ENCODE assay signal across 11 cellular contexts in genomic region chr2:98759827-98760625, GRCh38. TPM values are rescaled to one million over a fixed set of nuclear protein-coding genes. Genes with fewer than 3 reads are reported as not detected.
DNase-seq lines count a peak whose midpoint lies in the region; ATAC-seq, FAIRE-seq and TF ChIP-seq lines count a peak whose summit lies in the region.
"Had no signal": no experiment of that assay in that cellular context is flagged by ENCODE, and none has a peak within 500 bp of the region (broad histone marks: within the 10 kb centered on the region; RNA-seq: fewer than 3 reads in every experiment).

No MANE protein-coding gene starts in this region.

- peak overlapping the region; percentile 63 to 99 (median 84) for H3K27ac Mint-ChIP-seq in CD8-positive, alpha-beta memory T cell
- H3K27ac Mint-ChIP-seq in activated CD8-positive, alpha-beta T cell treated with anti-CD3 and anti-CD28 coated beads for 36 hours = peak overlapping the region; percentile 61
- H3K27ac Mint-ChIP-seq in naive thymus-derived CD4-positive, alpha-beta T cell = peak overlapping the region; percentile 76 to 100 (median 97)

- no peak for TF ChIP-seq POLR2A in H54 (IDR thresholded peaks at IDR 0.05; ENCODE audit: low read depth, low read length)

- FAIRE-seq in H54 (lab: Jason Lieb, UNC) = no peak

- intact Hi-C loops in activated CD8-positive, alpha-beta T cell treated with anti-CD3 and anti-CD28 coated beads for 36 hours (cut with micrococcal nuclease) = no loop called here
- intact Hi-C loops in naive thymus-derived CD4-positive, alpha-beta T cell (cut with micrococcal nuclease) = loop anchor here in 1 of 2 donors (10.0 kb wide), 1 partner anchor 395 kb away; the partner anchor contains the start of genes LIPT1 and TSGA10

- H3K9me3 Mint-ChIP-seq in CD8-positive, alpha-beta memory T cell = no peaks in the 10 kb centered on the region
- H3K9me3 Mint-ChIP-seq in activated CD8-positive, alpha-beta T cell treated with anti-CD3 and anti-CD28 coated beads for 36 hours = no peaks in the 10 kb centered on the region
- H3K9me3 Mint-ChIP-seq in naive thymus-derived CD4-positive, alpha-beta T cell = peaks cover 0 to 4% (median 0%) of the 10 kb centered on the region in 11 donors

- CTCF ChIA-PET in CD8-positive, alpha-beta memory T cell (lab: Charles Lee) = interaction anchor here (0.9 to 4.9 kb wide), 6 partner anchors 8 to 111 kb away, joined by 3 to 23 read pairs (median 4); partner anchors contain the start of gene MGAT4A
- CTCF ChIA-PET in activated CD8-positive, alpha-beta T cell treated with anti-CD3 and anti-CD28 coated beads for 36 hours (lab: Charles Lee) = interaction anchor here (0.7 to 4.2 kb wide), 5 partner anchors 11 to 111 kb away, joined by 3 to 22 read pairs (median 3); no protein-coding TSS in a partner anchor
- CTCF ChIA-PET in naive thymus-derived CD4-positive, alpha-beta T cell (lab: Charles Lee) = interaction anchor here (1.1 to 4.4 kb wide), 3 partner anchors 11 to 111 kb away, joined by 3 to 17 read pairs (median 5); no protein-coding TSS in a partner anchor

- H3K36me3 ChIP-seq in CD8-positive, alpha-beta memory T cell (ENCODE audit: insufficient read depth, low read length) = no peaks in the 10 kb centered on the region
- no peaks in the 10 kb centered on the region for H3K36me3 ChIP-seq in KOPT-K1 (ENCODE audit: insufficient read depth, low read length)
- no peaks in the 10 kb centered on the region for H3K36me3 ChIP-seq in naive thymus-derived CD4-positive, alpha-beta T cell (ENCODE audit: control insufficient read depth in 2 of 3, insufficient read depth in 3 of 3, low read length in 3 of 3)
- H3K36me3 ChIP-seq: brain microvascular endothelial cell had no signal

- no peaks in the 10 kb centered on the region for H3K36me3 Mint-ChIP-seq in CD8-positive, alpha-beta memory T cell
- H3K36me3 Mint-ChIP-seq in activated CD8-positive, alpha-beta T cell treated with anti-CD3 and anti-CD28 coated beads for 36 hours (ENCODE audit: low read depth) = no peaks in the 10 kb centered on the region
- peaks cover 0 to 19% (median 0%) of the 10 kb centered on the region in 5 donors for H3K36me3 Mint-ChIP-seq in naive thymus-derived CD4-positive, alpha-beta T cell

- POLR2A ChIA-PET in CD8-positive, alpha-beta memory T cell (lab: Charles Lee) = interaction anchor here (0.9 to 1.4 kb wide), 4 partner anchors 12 to 30 kb away, joined by 3 to 9 read pairs (median 4); partner anchors contain the start of gene MGAT4A
- POLR2A ChIA-PET in activated CD8-positive, alpha-beta T cell treated with anti-CD3 and anti-CD28 coated beads for 36 hours (lab: Charles Lee) = interaction anchor here (0.6 to 1.2 kb wide), 3 partner anchors 9 to 711 kb away, joined by 3 to 4 read pairs (median 4); no protein-coding TSS in a partner anchor
- POLR2A ChIA-PET in naive thymus-derived CD4-positive, alpha-beta T cell (lab: Charles Lee) = interaction anchor here (0.6 to 7.6 kb wide), 9 partner anchors 11 to 186 kb away, joined by 3 to 310 read pairs (median 3); partner anchors contain the start of gene MGAT4A

- no peaks in the 10 kb centered on the region for H3K27me3 Mint-ChIP-seq in CD8-positive, alpha-beta memory T cell
- no peaks in the 10 kb centered on the region for H3K27me3 Mint-ChIP-seq in activated CD8-positive, alpha-beta T cell treated with anti-CD3 and anti-CD28 coated beads for 36 hours
- H3K27me3 Mint-ChIP-seq in naive thymus-derived CD4-positive, alpha-beta T cell = no peaks in the 10 kb centered on the region

- H3K4me1 ChIP-seq in CD8-positive, alpha-beta memory T cell (ENCODE audit: insufficient read depth, low read length) = peaks cover 69% of the 10 kb centered on the region
- peaks cover 45 to 70% of the 10 kb centered on the region in 2 donors for H3K4me1 ChIP-seq in naive thymus-derived CD4-positive, alpha-beta T cell (ENCODE audit: control insufficient read depth in 2 of 2, insufficient read depth in 2 of 2, low read length in 2 of 2)

- peaks cover 59 to 90% (median 79%) of the 10 kb centered on the region in 3 donors for H3K4me1 Mint-ChIP-seq in CD8-positive, alpha-beta memory T cell
- peaks cover 55% of the 10 kb centered on the region for H3K4me1 Mint-ChIP-seq in activated CD8-positive, alpha-beta T cell treated with anti-CD3 and anti-CD28 coated beads for 36 hours (ENCODE audit: low read depth)
- H3K4me1 Mint-ChIP-seq in naive thymus-derived CD4-positive, alpha-beta T cell = peaks cover 53 to 86% (median 70%) of the 10 kb centered on the region in 7 donors

- ATAC-seq in activated CD8-positive, alpha-beta T cell treated with anti-CD3 and anti-CD28 coated beads for 36 hours = no peak
- no peak for ATAC-seq in naive thymus-derived CD4-positive, alpha-beta T cell
- no peak for ATAC-seq in GM21367 (IDR thresholded peaks at IDR 0.05; ENCODE audit: unreplicated experiment)

- no peak overlapping the region for H3K27ac ChIP-seq in CD8-positive, alpha-beta memory T cell (ENCODE audit: low read depth, low read length)
- H3K27ac ChIP-seq in KOPT-K1 (ENCODE audit: low read depth, low read length, poor library complexity, severe bottlenecking) = peak overlapping the region; percentile 89
- peak overlapping the region; percentile 70 for H3K27ac ChIP-seq in naive thymus-derived CD4-positive, alpha-beta T cell (ENCODE audit: low read depth, low read length)
- H3K27ac ChIP-seq: brain microvascular endothelial cell had no signal

- H3K4me3 Mint-ChIP-seq in CD8-positive, alpha-beta memory T cell = peak overlapping the region; percentile 18 to 67 (median 55)
- H3K4me3 Mint-ChIP-seq in activated CD8-positive, alpha-beta T cell treated with anti-CD3 and anti-CD28 coated beads for 36 hours = no peak overlapping the region
- H3K4me3 Mint-ChIP-seq in naive thymus-derived CD4-positive, alpha-beta T cell = peak overlapping the region; percentile 46 to 98 (median 64)

- TF ChIP-seq CTCF in activated CD8-positive, alpha-beta T cell treated with anti-CD3 and anti-CD28 coated beads for 36 hours (IDR thresholded peaks at IDR 0.05) = no peak
- no peak for TF ChIP-seq CTCF in foreskin fibroblast (IDR thresholded peaks at IDR 0.05; ENCODE audit: low read depth, low read length)

- H3K4me3 ChIP-seq in CD8-positive, alpha-beta memory T cell (ENCODE audit: low read length) = no peak overlapping the region
- no peak overlapping the region for H3K4me3 ChIP-seq in naive thymus-derived CD4-positive, alpha-beta T cell (ENCODE audit: low read length)
- H3K4me3 ChIP-seq in foreskin fibroblast (ENCODE audit: low read depth in 1 of 2, low read length in 2 of 2) = no peak overlapping the region

- no peaks in the 10 kb centered on the region for H3K9me3 ChIP-seq in CD8-positive, alpha-beta memory T cell (ENCODE audit: low read length)
- no peaks in the 10 kb centered on the region for H3K9me3 ChIP-seq in KOPT-K1 (ENCODE audit: insufficient read depth, low read length, poor library complexity, severe bottlenecking)
- no peaks in the 10 kb centered on the region for H3K9me3 ChIP-seq in naive thymus-derived CD4-positive, alpha-beta T cell (ENCODE audit: control insufficient read depth in 2 of 3, low read length in 3 of 3)

- H3K27me3 ChIP-seq in CD8-positive, alpha-beta memory T cell (ENCODE audit: insufficient read depth, low read length, poor library complexity, severe bottlenecking) = no peaks in the 10 kb centered on the region
- no peaks in the 10 kb centered on the region for H3K27me3 ChIP-seq in naive thymus-derived CD4-positive, alpha-beta T cell (ENCODE audit: control insufficient read depth in 2 of 2, insufficient read depth in 2 of 2, low read length in 2 of 2)
- H3K27me3 ChIP-seq: brain microvascular endothelial cell had no signal

- DNase-seq in CD8-positive, alpha-beta memory T cell = no peak
- no peak for DNase-seq in activated CD8-positive, alpha-beta T cell treated with anti-CD3 and anti-CD28 coated beads for 36 hours
- DNase-seq in naive thymus-derived CD4-positive, alpha-beta T cell = no peak
- no peak for DNase-seq in H54 (ENCODE audit: insufficient read length, low spot score)
- DNase-seq in foreskin fibroblast = no peak
- DNase-seq: brain microvascular endothelial cell, hippocampal formation, mesendoderm, NCI-H1930 had no signal

RNA-seq across cellular contexts. Expression of gene MGAT4A, which starts 29.1 kb away (rescaled TPM):
- 10 to 100 TPM; 65.2 to 66.8 TPM for total RNA-seq in CD8-positive, alpha-beta memory T cell
- 211 TPM for polyA plus RNA-seq in CD8-positive, alpha-beta memory T cell
- 10 to 100 TPM; 57.6 to 59.0 TPM for total RNA-seq in activated CD8-positive, alpha-beta T cell treated with anti-CD3 and anti-CD28 coated beads for 36 hours
- 100 to 1,000 TPM; 125 to 308 (median 240) TPM for total RNA-seq in naive thymus-derived CD4-positive, alpha-beta T cell
- polyA plus RNA-seq in naive thymus-derived CD4-positive, alpha-beta T cell = 100 to 1,000 TPM; 262 to 349 TPM
